Comparison of ENCODE assay signal across 1 cellular context in the genomic region with DNA sequence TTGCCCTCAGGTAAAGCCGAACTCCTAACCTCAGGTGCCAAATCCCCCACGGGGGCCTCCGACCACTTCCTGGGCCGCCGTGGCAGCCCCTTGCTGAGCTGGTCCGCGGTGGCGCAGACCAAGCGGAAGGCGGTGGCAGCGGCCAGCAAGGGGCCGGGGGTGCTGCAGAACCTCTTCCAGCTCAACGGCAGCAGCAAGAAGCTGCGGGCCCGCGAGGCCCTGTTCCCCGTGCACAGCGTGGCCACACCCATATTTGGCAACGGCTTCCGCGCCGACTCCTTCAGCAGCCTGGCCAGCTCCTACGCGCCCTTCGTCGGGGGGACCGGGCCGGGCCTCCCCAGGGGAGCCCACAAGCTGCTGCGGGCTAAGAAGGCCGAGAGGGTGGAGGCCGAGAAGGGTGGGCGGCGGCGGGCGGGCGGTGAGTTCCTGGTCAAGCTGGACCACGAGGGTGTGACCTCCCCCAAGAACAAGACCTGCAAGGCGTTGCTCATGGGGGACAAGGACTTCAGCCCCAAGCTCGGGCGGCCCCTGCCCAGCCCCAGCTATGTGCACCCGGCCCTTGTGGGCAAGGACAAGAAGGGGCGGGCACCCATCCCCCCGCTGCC.
TF ChIP-seq lines count a peak whose summit lies in the region.

No MANE protein-coding gene starts in this region.

TF ChIP-seq in K562, 482 proteins besides CTCF, POLR2A, EP300 and RAD21 (continued from another document):
- TF ChIP-seq, protein P1, sequence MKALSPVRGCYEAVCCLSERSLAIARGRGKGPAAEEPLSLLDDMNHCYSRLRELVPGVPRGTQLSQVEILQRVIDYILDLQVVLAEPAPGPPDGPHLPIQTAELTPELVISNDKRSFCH (CRISPR knock-in tag; IDR thresholded peaks at IDR 0.05): no peak
- TF ChIP-seq, protein P1 (tag; IDR thresholded peaks at IDR 0.05): no peak
- TF ChIP-seq ZKSCAN1 (IDR thresholded peaks at IDR 0.05; ENCODE audit: low read depth, low read length) (no peak), ZNF77 (CRISPR knock-in tag; IDR thresholded peaks at IDR 0.05) (no peak), RB1 (IDR thresholded peaks at IDR 0.05; ENCODE audit: low read depth) (no peak), ASH1L (IDR thresholded peaks at IDR 0.05; ENCODE audit: borderline replicate concordance, low read depth, partially characterized antibody) (no peak), MYBL2 (IDR thresholded peaks at IDR 0.05; ENCODE audit: low read depth) (no peak), MYBL2 (CRISPR knock-in tag; IDR thresholded peaks at IDR 0.05; ENCODE audit: borderline replicate concordance) (no peak), ATF1 (CRISPR knock-in tag; IDR thresholded peaks at IDR 0.05) (no peak), ATF1 (tag; IDR thresholded peaks at IDR 0.05) (no peak), NFYB (IDR thresholded peaks at IDR 0.05; ENCODE audit: extremely low read depth, insufficient read length) (no peak), PHTF2 (CRISPR knock-in tag; IDR thresholded peaks at IDR 0.05) (no peak), BCOR (IDR thresholded peaks at IDR 0.05) (no peak), CTBP1 (IDR thresholded peaks at IDR 0.05; ENCODE audit: borderline replicate concordance) (no peak)
- TF ChIP-seq, protein P2, sequence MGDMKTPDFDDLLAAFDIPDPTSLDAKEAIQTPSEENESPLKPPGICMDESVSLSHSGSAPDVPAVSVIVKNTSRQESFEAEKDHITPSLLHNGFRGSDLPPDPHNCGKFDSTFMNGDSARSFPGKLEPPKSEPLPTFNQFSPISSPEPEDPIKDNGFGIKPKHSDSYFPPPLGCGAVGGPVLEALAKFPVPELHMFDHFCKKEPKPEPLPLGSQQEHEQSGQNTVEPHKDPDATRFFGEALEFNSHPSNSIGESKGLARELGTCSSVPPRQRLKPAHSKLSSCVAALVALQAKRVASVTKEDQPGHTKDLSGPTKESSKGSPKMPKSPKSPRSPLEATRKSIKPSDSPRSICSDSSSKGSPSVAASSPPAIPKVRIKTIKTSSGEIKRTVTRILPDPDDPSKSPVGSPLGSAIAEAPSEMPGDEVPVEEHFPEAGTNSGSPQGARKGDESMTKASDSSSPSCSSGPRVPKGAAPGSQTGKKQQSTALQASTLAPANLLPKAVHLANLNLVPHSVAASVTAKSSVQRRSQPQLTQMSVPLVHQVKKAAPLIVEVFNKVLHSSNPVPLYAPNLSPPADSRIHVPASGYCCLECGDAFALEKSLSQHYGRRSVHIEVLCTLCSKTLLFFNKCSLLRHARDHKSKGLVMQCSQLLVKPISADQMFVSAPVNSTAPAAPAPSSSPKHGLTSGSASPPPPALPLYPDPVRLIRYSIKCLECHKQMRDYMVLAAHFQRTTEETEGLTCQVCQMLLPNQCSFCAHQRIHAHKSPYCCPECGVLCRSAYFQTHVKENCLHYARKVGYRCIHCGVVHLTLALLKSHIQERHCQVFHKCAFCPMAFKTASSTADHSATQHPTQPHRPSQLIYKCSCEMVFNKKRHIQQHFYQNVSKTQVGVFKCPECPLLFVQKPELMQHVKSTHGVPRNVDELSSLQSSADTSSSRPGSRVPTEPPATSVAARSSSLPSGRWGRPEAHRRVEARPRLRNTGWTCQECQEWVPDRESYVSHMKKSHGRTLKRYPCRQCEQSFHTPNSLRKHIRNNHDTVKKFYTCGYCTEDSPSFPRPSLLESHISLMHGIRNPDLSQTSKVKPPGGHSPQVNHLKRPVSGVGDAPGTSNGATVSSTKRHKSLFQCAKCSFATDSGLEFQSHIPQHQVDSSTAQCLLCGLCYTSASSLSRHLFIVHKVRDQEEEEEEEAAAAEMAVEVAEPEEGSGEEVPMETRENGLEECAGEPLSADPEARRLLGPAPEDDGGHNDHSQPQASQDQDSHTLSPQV (IDR thresholded peaks at IDR 0.05): 0 out of 2 replicates have a peak, but pooled peaks have one; percentile 24
- TF ChIP-seq, protein P3, sequence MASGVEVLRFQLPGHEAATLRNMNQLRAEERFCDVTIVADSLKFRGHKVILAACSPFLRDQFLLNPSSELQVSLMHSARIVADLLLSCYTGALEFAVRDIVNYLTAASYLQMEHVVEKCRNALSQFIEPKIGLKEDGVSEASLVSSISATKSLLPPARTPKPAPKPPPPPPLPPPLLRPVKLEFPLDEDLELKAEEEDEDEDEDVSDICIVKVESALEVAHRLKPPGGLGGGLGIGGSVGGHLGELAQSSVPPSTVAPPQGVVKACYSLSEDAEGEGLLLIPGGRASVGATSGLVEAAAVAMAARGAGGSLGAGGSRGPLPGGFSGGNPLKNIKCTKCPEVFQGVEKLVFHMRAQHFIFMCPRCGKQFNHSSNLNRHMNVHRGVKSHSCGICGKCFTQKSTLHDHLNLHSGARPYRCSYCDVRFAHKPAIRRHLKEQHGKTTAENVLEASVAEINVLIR (CRISPR knock-in tag; IDR thresholded peaks at IDR 0.05): no peak
- TF ChIP-seq, protein P4, sequence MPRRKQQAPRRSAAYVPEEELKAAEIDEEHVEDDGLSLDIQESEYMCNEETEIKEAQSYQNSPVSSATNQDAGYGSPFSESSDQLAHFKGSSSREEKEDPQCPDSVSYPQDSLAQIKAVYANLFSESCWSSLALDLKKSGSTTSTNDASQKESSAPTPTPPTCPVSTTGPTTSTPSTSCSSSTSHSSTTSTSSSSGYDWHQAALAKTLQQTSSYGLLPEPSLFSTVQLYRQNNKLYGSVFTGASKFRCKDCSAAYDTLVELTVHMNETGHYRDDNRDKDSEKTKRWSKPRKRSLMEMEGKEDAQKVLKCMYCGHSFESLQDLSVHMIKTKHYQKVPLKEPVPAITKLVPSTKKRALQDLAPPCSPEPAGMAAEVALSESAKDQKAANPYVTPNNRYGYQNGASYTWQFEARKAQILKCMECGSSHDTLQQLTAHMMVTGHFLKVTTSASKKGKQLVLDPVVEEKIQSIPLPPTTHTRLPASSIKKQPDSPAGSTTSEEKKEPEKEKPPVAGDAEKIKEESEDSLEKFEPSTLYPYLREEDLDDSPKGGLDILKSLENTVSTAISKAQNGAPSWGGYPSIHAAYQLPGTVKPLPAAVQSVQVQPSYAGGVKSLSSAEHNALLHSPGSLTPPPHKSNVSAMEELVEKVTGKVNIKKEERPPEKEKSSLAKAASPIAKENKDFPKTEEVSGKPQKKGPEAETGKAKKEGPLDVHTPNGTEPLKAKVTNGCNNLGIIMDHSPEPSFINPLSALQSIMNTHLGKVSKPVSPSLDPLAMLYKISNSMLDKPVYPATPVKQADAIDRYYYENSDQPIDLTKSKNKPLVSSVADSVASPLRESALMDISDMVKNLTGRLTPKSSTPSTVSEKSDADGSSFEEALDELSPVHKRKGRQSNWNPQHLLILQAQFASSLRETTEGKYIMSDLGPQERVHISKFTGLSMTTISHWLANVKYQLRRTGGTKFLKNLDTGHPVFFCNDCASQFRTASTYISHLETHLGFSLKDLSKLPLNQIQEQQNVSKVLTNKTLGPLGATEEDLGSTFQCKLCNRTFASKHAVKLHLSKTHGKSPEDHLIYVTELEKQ (CRISPR knock-in tag; IDR thresholded peaks at IDR 0.05): no peak
